In the genomic region with DNA sequence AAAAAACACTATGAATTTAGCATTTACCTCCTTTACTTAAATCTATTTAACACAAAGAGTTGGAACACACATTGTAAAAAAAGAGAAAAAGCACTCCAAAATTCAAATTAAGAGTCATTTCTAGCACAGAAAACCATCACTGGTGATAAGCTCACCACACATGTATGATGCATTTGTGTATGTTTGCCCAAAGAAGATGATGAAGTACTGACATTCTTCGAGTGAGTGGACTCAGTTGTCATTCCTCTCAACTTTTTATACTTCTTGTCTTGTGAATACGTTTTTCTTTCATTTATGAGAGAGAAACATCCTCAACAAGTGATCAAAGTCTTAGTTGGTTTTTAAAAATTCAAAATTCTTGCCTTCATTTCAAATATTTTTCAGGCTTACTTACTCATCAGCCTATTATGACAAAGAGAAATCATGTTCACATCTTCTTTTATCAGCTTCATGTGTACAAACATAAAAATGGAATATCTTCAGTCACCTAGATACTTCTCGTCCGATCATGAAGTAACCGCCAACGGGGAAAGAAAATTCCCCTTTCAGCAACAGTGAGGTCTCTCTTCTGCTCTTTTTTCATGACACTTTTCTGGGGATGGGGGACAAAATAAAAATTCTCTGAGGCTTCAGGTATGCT, we compare ENCODE assay signal across 8 cellular contexts. TPM values are rescaled to one million over a fixed set of nuclear protein-coding genes. Genes with fewer than 3 reads are reported as not detected.
A peak's percentile ranks its signal among the peaks of the same experiment; 100 is the strongest.
DNase-seq lines count a peak whose midpoint lies in the region; ATAC-seq and TF ChIP-seq lines count a peak whose summit lies in the region.

No MANE protein-coding gene starts in this region.

- H3K27ac ChIP-seq in CD4-positive, alpha-beta T cell (ENCODE audit: low read depth, low read length): no peak overlapping the region

- intact Hi-C loops in CD4-positive, alpha-beta T cell (cut with DNase I, micrococcal nuclease): loop anchor here (5.0 to 10.0 kb wide), 5 partner anchors 298 to 1207 kb away; a partner anchor contains a TSS
- intact Hi-C loops in posterior vena cava (cut with DNase I): no loop called here

- no peaks in the 10 kb centered on the region for H3K27me3 ChIP-seq in CD4-positive, alpha-beta T cell (ENCODE audit: control insufficient read depth, insufficient read depth, low read length)
- H3K27me3 ChIP-seq in MG63: no peaks in the 10 kb centered on the region

- peak overlapping the region; percentile 18 for H3K27ac Mint-ChIP-seq in CD4-positive, alpha-beta T cell
- H3K27ac Mint-ChIP-seq in effector memory CD8-positive, alpha-beta T cell: peak overlapping the region; percentile 55 to 67
- H3K27ac Mint-ChIP-seq in nephron progenitor cell: no peak overlapping the region

- no peaks in the 10 kb centered on the region for H3K9me3 Mint-ChIP-seq in CD4-positive, alpha-beta T cell
- no peaks in the 10 kb centered on the region for H3K9me3 Mint-ChIP-seq in effector memory CD8-positive, alpha-beta T cell
- H3K9me3 Mint-ChIP-seq in nephron progenitor cell: no peaks in the 10 kb centered on the region

- H3K4me3 ChIP-seq in MG63: peak overlapping the region; percentile 86

- no peaks in the 10 kb centered on the region for H3K27me3 Mint-ChIP-seq in CD4-positive, alpha-beta T cell
- H3K27me3 Mint-ChIP-seq in effector memory CD8-positive, alpha-beta T cell: no peaks in the 10 kb centered on the region
- peaks cover 13% of the 10 kb centered on the region for H3K27me3 Mint-ChIP-seq in nephron progenitor cell (ENCODE audit: low read depth, poor library complexity)

- peaks cover 13% of the 10 kb centered on the region for H3K36me3 ChIP-seq in MG63

- no peak for ATAC-seq in CD4-positive, alpha-beta T cell (ENCODE audit: poor library complexity)
- ATAC-seq in effector memory CD8-positive, alpha-beta T cell (replicated peaks): no peak
- ATAC-seq in esophagus mucosa: no peak
- ATAC-seq in HG03342 (IDR thresholded peaks at IDR 0.05; ENCODE audit: unreplicated experiment): no peak

- peaks cover 37% of the 10 kb centered on the region for H3K4me1 Mint-ChIP-seq in CD4-positive, alpha-beta T cell (ENCODE audit: low read depth)
- peaks cover 20 to 28% of the 10 kb centered on the region in 2 donors for H3K4me1 Mint-ChIP-seq in effector memory CD8-positive, alpha-beta T cell (ENCODE audit: low read depth in 2 of 2)
- peaks cover 32% of the 10 kb centered on the region for H3K4me1 Mint-ChIP-seq in nephron progenitor cell

- H3K4me3 Mint-ChIP-seq in CD4-positive, alpha-beta T cell: peak overlapping the region; percentile 89
- peak overlapping the region; percentile 87 to 94 for H3K4me3 Mint-ChIP-seq in effector memory CD8-positive, alpha-beta T cell
- peak overlapping the region; percentile 95 for H3K4me3 Mint-ChIP-seq in nephron progenitor cell

- H3K9me3 ChIP-seq in CD4-positive, alpha-beta T cell (ENCODE audit: control insufficient read depth, low read length): no peaks in the 10 kb centered on the region
- H3K9me3 ChIP-seq in MG63: no peaks in the 10 kb centered on the region

- no peaks in the 10 kb centered on the region for H3K36me3 Mint-ChIP-seq in CD4-positive, alpha-beta T cell (ENCODE audit: low read depth)
- peaks cover 5% of the 10 kb centered on the region for H3K36me3 Mint-ChIP-seq in effector memory CD8-positive, alpha-beta T cell (ENCODE audit: insufficient read depth)
- peaks cover 4% of the 10 kb centered on the region for H3K36me3 Mint-ChIP-seq in nephron progenitor cell (ENCODE audit: low read depth)

- CTCF ChIA-PET in CD4-positive, alpha-beta T cell (lab: Charles Lee): interaction anchor here (1.2 kb wide), 1 partner anchor 15 kb away, joined by 3 read pairs; no protein-coding TSS in a partner anchor

- POLR2A ChIA-PET in CD4-positive, alpha-beta T cell (lab: Charles Lee): no interaction called here

- DNase-seq in CD4-positive, alpha-beta T cell: no peak
- no peak for DNase-seq in MG63
- no peak for DNase-seq in effector memory CD8-positive, alpha-beta T cell
- DNase-seq in nephron progenitor cell: no peak
- DNase-seq in posterior vena cava (ENCODE audit: low spot score): no peak
- no peak for DNase-seq in NCI-H187 treated with DMSO at 0.1 percent for 48 hours (lab: John Stamatoyannopoulos, UW)

- TF ChIP-seq CTCF in CD4-positive, alpha-beta T cell (IDR thresholded peaks at IDR 0.05): no peak
- no peak for TF ChIP-seq CTCF in nephron progenitor cell (IDR thresholded peaks at IDR 0.05)

RNA-seq across cellular contexts. Expression of a gene that starts 1.5 kb away (rescaled TPM):
- under 1 TPM; 0.52 to 0.53 TPM for total RNA-seq in CD4-positive, alpha-beta T cell
- 3.7 and 6.2 TPM in 2 replicates for total RNA-seq in MG63 (2014; rRNA removed; shearing (Covaris generic); ENCODE audit: low replicate concordance)
- total RNA-seq in esophagus mucosa: 0.48 TPM
- 10 to 100 TPM; 11.6 to 16.4 TPM for total RNA-seq in posterior vena cava

Comparison
In these comparisons a context has a peak if more than half of its experiments do, and no peak if none do; other contexts are left out.
1. intact Hi-C loops: an anchor here in CD4-positive, alpha-beta T cell (5.0 to 10.0 kb wide); none called in posterior vena cava.